Comparison of ENCODE assay signal across 1 cellular context in the genomic region with DNA sequence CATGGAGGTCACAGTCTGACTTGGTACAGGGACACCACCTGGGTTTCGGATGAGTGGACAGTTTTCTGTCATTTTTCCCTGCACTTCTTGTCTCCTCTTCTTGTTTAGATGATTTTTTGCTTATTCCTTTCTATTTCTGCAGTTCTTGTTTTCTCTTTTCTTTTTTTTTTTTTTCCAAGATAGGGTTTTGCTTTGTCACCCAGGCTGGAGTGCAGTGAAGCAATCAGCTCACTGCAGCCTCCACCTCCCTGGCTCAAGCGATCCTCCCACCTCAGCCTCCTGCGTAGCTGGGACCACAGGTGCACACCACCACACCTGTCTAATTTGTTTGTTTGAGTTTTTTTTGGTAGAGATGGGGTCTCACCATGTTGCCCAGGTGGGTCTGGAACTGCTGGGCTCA.
TF ChIP-seq lines count a peak whose summit lies in the region.

No MANE protein-coding gene starts in this region.

TF ChIP-seq in H1, 55 proteins besides CTCF, POLR2A, EP300 and RAD21:
- TF ChIP-seq NANOG (IDR thresholded peaks at IDR 0.05; ENCODE audit: insufficient read depth, low read depth, low read length, poor library complexity, severe bottlenecking) = no peak
- TF ChIP-seq CBX5 (IDR thresholded peaks at IDR 0.05; ENCODE audit: low read depth, low read length) = no peak
- no peak for TF ChIP-seq GTF2F1 (IDR thresholded peaks at IDR 0.05; ENCODE audit: borderline replicate concordance, low read depth, low read length)
- TF ChIP-seq TBP (IDR thresholded peaks at IDR 0.05; ENCODE audit: low read depth, low read length) = no peak
- no peak for TF ChIP-seq SIRT6 (IDR thresholded peaks at IDR 0.05; ENCODE audit: low read length)
TF ChIP-seq in H1: peak in this region for 0.
